In genomic region chr12:75481013-75481705, GRCh38 we compare ENCODE assay signal across 8 cellular contexts. TPM values are rescaled to one million over a fixed set of nuclear protein-coding genes. Genes with fewer than 3 reads are reported as not detected.
DNase-seq lines count a peak whose midpoint lies in the region; ATAC-seq and TF ChIP-seq lines count a peak whose summit lies in the region.

No MANE protein-coding gene starts in this region.

- DNase-seq in effector memory CD8-positive, alpha-beta T cell = no peak
- DNase-seq in ovary (no peak), inferior parietal cortex (ENCODE audit: extremely low spot score) (no peak), activated gamma-delta T cell treated with Interleukin-2 at 50 U/mL for 16 hours (no peak)
- no peak for DNase-seq in activated CD4-positive, alpha-beta T cell treated with anti-CD3 and anti-CD28 coated beads, Interleukin-2, amount 50 U/mL, for 1 hour

- ATAC-seq in GM18519 (IDR thresholded peaks at IDR 0.05; ENCODE audit: low FRiP score, unreplicated experiment) = peak; percentile 1
- peak; percentile 6 for ATAC-seq in HG02763 (IDR thresholded peaks at IDR 0.05; ENCODE audit: unreplicated experiment)
- peak; percentile 3 for ATAC-seq in effector memory CD8-positive, alpha-beta T cell (replicated peaks)

- H3F3A ChIP-seq in OCI-LY1 (ENCODE audit: insufficient read depth, low read length) = no peaks in the 10 kb centered on the region

- TF ChIP-seq CTCF in OCI-LY1 (IDR thresholded peaks at IDR 0.05; ENCODE audit: low read length) = no peak
- no peak for TF ChIP-seq CTCF in ovary (IDR thresholded peaks at IDR 0.05)

- peak overlapping the region; percentile 88 for H3K4me2 ChIP-seq in OCI-LY1 (ENCODE audit: low read length)

- H3K4me3 ChIP-seq in OCI-LY1 (ENCODE audit: low read depth, low read length, poor library complexity, severe bottlenecking) (peak overlapping the region; percentile 82), ovary (peak overlapping the region; percentile 50)

- H2AFZ ChIP-seq in OCI-LY1 (ENCODE audit: low read length) = no peak overlapping the region

- peak overlapping the region; percentile 87 for H3K9ac ChIP-seq in OCI-LY1 (ENCODE audit: low read length)

- H3K9me3 ChIP-seq in OCI-LY1 (ENCODE audit: low read length) (no peaks in the 10 kb centered on the region), ovary (no peaks in the 10 kb centered on the region)

- H3K36me3 ChIP-seq in OCI-LY1 (ENCODE audit: insufficient read depth, low read length) = peaks cover 25% of the 10 kb centered on the region; the same call in 1 of the 2 replicates
- no peaks in the 10 kb centered on the region for H3K36me3 ChIP-seq in ovary

- H3K4me1 ChIP-seq in OCI-LY1 (ENCODE audit: insufficient read depth, low read length, severe bottlenecking) (peaks cover 85% of the 10 kb centered on the region), ovary (ENCODE audit: insufficient read depth) (peaks cover 5% of the 10 kb centered on the region)

- no peak for TF ChIP-seq POLR2A in ovary (IDR thresholded peaks at IDR 0.05)

- WGBS in ovary, 3 donors = 4 to 10% (median 5%) methylated on average over 5 of the region's 5 CpGs

- intact Hi-C loops in ovary (cut with DNase I) = loop anchor here in 2 of 4 donors (10.0 kb wide), 1 partner anchor 146 kb away; the partner anchor contains the start of genes CAPS2 (in 2 of the 2) and GLIPR1L1 (in 2 of the 2)

- no peak for TF ChIP-seq EP300 in ovary (IDR thresholded peaks at IDR 0.05)

- no peaks in the 10 kb centered on the region for H3K9me2 ChIP-seq in OCI-LY1 (ENCODE audit: low read depth, low read length)

- peak overlapping the region; percentile 67 to 76 for H3K4me3 Mint-ChIP-seq in effector memory CD8-positive, alpha-beta T cell

- no peaks in the 10 kb centered on the region for H4K20me1 ChIP-seq in OCI-LY1 (ENCODE audit: insufficient read depth, low read length)

- H3K4me1 Mint-ChIP-seq in effector memory CD8-positive, alpha-beta T cell (ENCODE audit: low read depth in 2 of 2) = peaks cover 50 to 57% of the 10 kb centered on the region in 2 donors

- no peaks in the 10 kb centered on the region for H3K27me3 ChIP-seq in OCI-LY1 (ENCODE audit: insufficient read depth, low read length)
- H3K27me3 ChIP-seq in ovary = no peaks in the 10 kb centered on the region

- H3K27ac Mint-ChIP-seq in effector memory CD8-positive, alpha-beta T cell = peak overlapping the region; percentile 95 to 98

- peaks cover 50% of the 10 kb centered on the region for H3K36me3 Mint-ChIP-seq in effector memory CD8-positive, alpha-beta T cell (ENCODE audit: insufficient read depth)

- peaks cover 31% of the 10 kb centered on the region for H3K79me2 ChIP-seq in OCI-LY1 (ENCODE audit: insufficient read depth, low read length)

- no peaks in the 10 kb centered on the region for H3K27me3 Mint-ChIP-seq in effector memory CD8-positive, alpha-beta T cell

- no peaks in the 10 kb centered on the region for H3K9me3 Mint-ChIP-seq in effector memory CD8-positive, alpha-beta T cell

- H3K27ac ChIP-seq in OCI-LY1 (ENCODE audit: low read depth, low read length, poor library complexity, severe bottlenecking) (peak overlapping the region; percentile 92), ovary (peak overlapping the region in 1 of 2 donors; percentile 68)

RNA-seq across cellular contexts. Expression of gene GLIPR1, which starts 0.6 kb away (rescaled TPM):
- 10 to 100 TPM in 5 of 7 donors, 1 to 10 TPM in 2; 8.5 to 53.4 (median 27.9) TPM for total RNA-seq in ovary
- polyA plus RNA-seq in ovary = 100 to 1,000 TPM in 1 of 2 donors, 10 to 100 TPM in 1; 10.5 to 122 TPM

RNA-seq across cellular contexts. Expression of gene KRR1, which starts 30.2 kb away (rescaled TPM):
- total RNA-seq in ovary = 10 to 100 TPM; 26.2 to 69.1 (median 48.7) TPM
- 10 to 100 TPM; 12.1 to 29.0 TPM for polyA plus RNA-seq in ovary
